ENCODE assay signal across 1 cellular context in the genomic region with DNA sequence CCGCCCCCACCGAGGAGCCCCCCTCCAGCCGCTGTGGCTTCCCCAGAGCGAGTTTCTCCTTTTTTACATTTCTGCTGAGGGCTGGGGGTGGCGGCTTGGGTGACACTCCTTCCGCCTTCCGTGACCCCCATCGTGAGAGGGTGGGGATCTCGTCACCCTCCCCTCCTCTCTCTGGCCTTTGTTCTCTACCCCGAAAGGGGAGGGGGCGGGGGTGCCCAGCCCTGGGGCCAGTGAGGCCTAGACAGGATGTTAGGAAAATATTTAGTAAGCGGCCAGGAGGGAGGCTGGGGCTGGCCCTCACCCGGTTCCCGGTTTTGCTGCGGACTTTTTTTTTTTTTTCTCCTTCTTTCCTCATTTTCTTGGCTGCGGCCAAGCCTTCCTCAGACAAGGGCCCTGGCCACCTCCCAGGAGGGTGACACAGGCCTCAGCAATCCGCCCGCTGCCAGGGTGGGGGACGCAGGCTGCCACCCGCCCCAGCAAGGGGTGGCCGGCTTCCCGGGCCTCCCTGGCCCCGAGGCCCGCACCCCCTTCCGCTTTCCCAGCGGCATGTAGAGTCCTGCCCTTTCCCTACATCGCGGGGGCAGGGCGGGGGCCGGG.
TF ChIP-seq lines count a peak whose summit lies in the region.

No MANE protein-coding gene starts in this region.

TF ChIP-seq in K562, 482 proteins besides CTCF, POLR2A, EP300 and RAD21 (continued from another document and continues in another):
- TF ChIP-seq, protein P1, sequence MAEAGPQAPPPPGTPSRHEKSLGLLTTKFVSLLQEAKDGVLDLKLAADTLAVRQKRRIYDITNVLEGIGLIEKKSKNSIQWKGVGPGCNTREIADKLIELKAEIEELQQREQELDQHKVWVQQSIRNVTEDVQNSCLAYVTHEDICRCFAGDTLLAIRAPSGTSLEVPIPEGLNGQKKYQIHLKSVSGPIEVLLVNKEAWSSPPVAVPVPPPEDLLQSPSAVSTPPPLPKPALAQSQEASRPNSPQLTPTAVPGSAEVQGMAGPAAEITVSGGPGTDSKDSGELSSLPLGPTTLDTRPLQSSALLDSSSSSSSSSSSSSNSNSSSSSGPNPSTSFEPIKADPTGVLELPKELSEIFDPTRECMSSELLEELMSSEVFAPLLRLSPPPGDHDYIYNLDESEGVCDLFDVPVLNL (CRISPR knock-in tag; IDR thresholded peaks at IDR 0.05; ENCODE audit: low read depth) = no peak
- TF ChIP-seq GATA2 (CRISPR knock-in tag; IDR thresholded peaks at IDR 0.05) (no peak), MAZ (CRISPR knock-in tag; conservative IDR thresholded peaks at IDR 0.05 in 1 of 2, IDR thresholded peaks at IDR 0.05 in 1 of 2) (peak in 1 of 2 experiments; percentile 30; a peak in 1 of 4 replicates), FOXM1 (IDR thresholded peaks at IDR 0.05; ENCODE audit: low read depth) (no peak), FOXM1 (CRISPR knock-in tag; IDR thresholded peaks at IDR 0.05; ENCODE audit: low read depth) (no peak), TAF9B (IDR thresholded peaks at IDR 0.05; ENCODE audit: partially characterized antibody) (no peak), ZNF764 (CRISPR knock-in tag; IDR thresholded peaks at IDR 0.05; ENCODE audit: low read depth) (no peak), ELF2 (CRISPR knock-in tag; IDR thresholded peaks at IDR 0.05) (no peak), RUNX1 (IDR thresholded peaks at IDR 0.05; ENCODE audit: low read depth) (no peak), EP400 (IDR thresholded peaks at IDR 0.05) (no peak), HDAC6 (IDR thresholded peaks at IDR 0.05; ENCODE audit: low read depth, low read length) (no peak), NCOA6 (IDR thresholded peaks at IDR 0.05) (no peak), NR2C2 (CRISPR knock-in tag; IDR thresholded peaks at IDR 0.05) (no peak), NR2C2 (tag; IDR thresholded peaks at IDR 0.05) (peak; percentile 37; the same call in 1 of the 2 replicates), E2F3 (CRISPR knock-in tag; IDR thresholded peaks at IDR 0.05) (no peak), SETDB1 (IDR thresholded peaks at IDR 0.05; ENCODE audit: low read length) (no peak), NFXL1 (CRISPR knock-in tag; IDR thresholded peaks at IDR 0.05) (no peak), ZNF444 (CRISPR knock-in tag; IDR thresholded peaks at IDR 0.05) (peak; percentile 91), RBM14 (IDR thresholded peaks at IDR 0.05; ENCODE audit: borderline replicate concordance, insufficient read depth, low read depth, low read length) (no peak), ZNF274 (IDR thresholded peaks at IDR 0.05; ENCODE audit: borderline replicate concordance, low read depth, low read length) (no peak), CCAR2 (IDR thresholded peaks at IDR 0.05; ENCODE audit: low read depth, low read length) (no peak), CC2D1A (IDR thresholded peaks at IDR 0.05) (no peak), ZFP1 (CRISPR knock-in tag; IDR thresholded peaks at IDR 0.05) (no peak), ZNF79 (CRISPR knock-in tag; IDR thresholded peaks at IDR 0.05; ENCODE audit: low read depth) (no peak), HIVEP1 (CRISPR knock-in tag; IDR thresholded peaks at IDR 0.05) (no peak), HNRNPK (IDR thresholded peaks at IDR 0.05; ENCODE audit: low read depth, low read length, poor library complexity, severe bottlenecking) (no peak), ZNF586 (CRISPR knock-in tag; conservative IDR thresholded peaks at IDR 0.05) (no peak), SIRT6 (IDR thresholded peaks at IDR 0.05; ENCODE audit: low read depth, low read length) (no peak), SREBF2 (CRISPR knock-in tag; IDR thresholded peaks at IDR 0.05) (no peak), CSDE1 (IDR thresholded peaks at IDR 0.05) (no peak), ZNF445 (CRISPR knock-in tag; IDR thresholded peaks at IDR 0.05; ENCODE audit: low read depth) (no peak)
- TF ChIP-seq, protein P2, sequence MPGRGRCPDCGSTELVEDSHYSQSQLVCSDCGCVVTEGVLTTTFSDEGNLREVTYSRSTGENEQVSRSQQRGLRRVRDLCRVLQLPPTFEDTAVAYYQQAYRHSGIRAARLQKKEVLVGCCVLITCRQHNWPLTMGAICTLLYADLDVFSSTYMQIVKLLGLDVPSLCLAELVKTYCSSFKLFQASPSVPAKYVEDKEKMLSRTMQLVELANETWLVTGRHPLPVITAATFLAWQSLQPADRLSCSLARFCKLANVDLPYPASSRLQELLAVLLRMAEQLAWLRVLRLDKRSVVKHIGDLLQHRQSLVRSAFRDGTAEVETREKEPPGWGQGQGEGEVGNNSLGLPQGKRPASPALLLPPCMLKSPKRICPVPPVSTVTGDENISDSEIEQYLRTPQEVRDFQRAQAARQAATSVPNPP (IDR thresholded peaks at IDR 0.05; ENCODE audit: borderline replicate concordance, insufficient read depth, insufficient read length) = no peak
- TF ChIP-seq, protein P3, sequence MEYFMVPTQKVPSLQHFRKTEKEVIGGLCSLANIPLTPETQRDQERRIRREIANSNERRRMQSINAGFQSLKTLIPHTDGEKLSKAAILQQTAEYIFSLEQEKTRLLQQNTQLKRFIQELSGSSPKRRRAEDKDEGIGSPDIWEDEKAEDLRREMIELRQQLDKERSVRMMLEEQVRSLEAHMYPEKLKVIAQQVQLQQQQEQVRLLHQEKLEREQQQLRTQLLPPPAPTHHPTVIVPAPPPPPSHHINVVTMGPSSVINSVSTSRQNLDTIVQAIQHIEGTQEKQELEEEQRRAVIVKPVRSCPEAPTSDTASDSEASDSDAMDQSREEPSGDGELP (CRISPR knock-in tag; IDR thresholded peaks at IDR 0.05; ENCODE audit: borderline replicate concordance) = 0 out of 2 replicates have a peak, but pooled peaks have one; percentile 12
- TF ChIP-seq, protein P4, sequence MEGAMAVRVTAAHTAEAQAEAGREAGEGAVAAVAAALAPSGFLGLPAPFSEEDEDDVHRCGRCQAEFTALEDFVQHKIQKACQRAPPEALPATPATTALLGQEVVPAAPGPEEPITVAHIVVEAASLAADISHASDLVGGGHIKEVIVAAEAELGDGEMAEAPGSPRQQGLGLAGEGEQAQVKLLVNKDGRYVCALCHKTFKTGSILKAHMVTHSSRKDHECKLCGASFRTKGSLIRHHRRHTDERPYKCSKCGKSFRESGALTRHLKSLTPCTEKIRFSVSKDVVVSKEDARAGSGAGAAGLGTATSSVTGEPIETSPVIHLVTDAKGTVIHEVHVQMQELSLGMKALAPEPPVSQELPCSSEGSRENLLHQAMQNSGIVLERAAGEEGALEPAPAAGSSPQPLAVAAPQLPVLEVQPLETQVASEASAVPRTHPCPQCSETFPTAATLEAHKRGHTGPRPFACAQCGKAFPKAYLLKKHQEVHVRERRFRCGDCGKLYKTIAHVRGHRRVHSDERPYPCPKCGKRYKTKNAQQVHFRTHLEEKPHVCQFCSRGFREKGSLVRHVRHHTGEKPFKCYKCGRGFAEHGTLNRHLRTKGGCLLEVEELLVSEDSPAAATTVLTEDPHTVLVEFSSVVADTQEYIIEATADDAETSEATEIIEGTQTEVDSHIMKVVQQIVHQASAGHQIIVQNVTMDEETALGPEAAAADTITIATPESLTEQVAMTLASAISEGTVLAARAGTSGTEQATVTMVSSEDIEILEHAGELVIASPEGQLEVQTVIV (CRISPR knock-in tag; IDR thresholded peaks at IDR 0.05; ENCODE audit: borderline replicate concordance) = no peak
- TF ChIP-seq, protein P5, sequence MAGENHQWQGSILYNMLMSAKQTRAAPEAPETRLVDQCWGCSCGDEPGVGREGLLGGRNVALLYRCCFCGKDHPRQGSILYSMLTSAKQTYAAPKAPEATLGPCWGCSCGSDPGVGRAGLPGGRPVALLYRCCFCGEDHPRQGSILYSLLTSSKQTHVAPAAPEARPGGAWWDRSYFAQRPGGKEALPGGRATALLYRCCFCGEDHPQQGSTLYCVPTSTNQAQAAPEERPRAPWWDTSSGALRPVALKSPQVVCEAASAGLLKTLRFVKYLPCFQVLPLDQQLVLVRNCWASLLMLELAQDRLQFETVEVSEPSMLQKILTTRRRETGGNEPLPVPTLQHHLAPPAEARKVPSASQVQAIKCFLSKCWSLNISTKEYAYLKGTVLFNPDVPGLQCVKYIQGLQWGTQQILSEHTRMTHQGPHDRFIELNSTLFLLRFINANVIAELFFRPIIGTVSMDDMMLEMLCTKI (IDR thresholded peaks at IDR 0.05; ENCODE audit: partially characterized antibody) = no peak
- TF ChIP-seq, protein P6, sequence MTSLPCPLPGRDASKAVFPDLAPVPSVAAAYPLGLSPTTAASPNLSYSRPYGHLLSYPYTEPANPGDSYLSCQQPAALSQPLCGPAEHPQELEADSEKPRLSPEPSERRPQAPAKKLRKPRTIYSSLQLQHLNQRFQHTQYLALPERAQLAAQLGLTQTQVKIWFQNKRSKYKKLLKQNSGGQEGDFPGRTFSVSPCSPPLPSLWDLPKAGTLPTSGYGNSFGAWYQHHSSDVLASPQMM (CRISPR knock-in tag; IDR thresholded peaks at IDR 0.05) = no peak
- TF ChIP-seq, protein P7, sequence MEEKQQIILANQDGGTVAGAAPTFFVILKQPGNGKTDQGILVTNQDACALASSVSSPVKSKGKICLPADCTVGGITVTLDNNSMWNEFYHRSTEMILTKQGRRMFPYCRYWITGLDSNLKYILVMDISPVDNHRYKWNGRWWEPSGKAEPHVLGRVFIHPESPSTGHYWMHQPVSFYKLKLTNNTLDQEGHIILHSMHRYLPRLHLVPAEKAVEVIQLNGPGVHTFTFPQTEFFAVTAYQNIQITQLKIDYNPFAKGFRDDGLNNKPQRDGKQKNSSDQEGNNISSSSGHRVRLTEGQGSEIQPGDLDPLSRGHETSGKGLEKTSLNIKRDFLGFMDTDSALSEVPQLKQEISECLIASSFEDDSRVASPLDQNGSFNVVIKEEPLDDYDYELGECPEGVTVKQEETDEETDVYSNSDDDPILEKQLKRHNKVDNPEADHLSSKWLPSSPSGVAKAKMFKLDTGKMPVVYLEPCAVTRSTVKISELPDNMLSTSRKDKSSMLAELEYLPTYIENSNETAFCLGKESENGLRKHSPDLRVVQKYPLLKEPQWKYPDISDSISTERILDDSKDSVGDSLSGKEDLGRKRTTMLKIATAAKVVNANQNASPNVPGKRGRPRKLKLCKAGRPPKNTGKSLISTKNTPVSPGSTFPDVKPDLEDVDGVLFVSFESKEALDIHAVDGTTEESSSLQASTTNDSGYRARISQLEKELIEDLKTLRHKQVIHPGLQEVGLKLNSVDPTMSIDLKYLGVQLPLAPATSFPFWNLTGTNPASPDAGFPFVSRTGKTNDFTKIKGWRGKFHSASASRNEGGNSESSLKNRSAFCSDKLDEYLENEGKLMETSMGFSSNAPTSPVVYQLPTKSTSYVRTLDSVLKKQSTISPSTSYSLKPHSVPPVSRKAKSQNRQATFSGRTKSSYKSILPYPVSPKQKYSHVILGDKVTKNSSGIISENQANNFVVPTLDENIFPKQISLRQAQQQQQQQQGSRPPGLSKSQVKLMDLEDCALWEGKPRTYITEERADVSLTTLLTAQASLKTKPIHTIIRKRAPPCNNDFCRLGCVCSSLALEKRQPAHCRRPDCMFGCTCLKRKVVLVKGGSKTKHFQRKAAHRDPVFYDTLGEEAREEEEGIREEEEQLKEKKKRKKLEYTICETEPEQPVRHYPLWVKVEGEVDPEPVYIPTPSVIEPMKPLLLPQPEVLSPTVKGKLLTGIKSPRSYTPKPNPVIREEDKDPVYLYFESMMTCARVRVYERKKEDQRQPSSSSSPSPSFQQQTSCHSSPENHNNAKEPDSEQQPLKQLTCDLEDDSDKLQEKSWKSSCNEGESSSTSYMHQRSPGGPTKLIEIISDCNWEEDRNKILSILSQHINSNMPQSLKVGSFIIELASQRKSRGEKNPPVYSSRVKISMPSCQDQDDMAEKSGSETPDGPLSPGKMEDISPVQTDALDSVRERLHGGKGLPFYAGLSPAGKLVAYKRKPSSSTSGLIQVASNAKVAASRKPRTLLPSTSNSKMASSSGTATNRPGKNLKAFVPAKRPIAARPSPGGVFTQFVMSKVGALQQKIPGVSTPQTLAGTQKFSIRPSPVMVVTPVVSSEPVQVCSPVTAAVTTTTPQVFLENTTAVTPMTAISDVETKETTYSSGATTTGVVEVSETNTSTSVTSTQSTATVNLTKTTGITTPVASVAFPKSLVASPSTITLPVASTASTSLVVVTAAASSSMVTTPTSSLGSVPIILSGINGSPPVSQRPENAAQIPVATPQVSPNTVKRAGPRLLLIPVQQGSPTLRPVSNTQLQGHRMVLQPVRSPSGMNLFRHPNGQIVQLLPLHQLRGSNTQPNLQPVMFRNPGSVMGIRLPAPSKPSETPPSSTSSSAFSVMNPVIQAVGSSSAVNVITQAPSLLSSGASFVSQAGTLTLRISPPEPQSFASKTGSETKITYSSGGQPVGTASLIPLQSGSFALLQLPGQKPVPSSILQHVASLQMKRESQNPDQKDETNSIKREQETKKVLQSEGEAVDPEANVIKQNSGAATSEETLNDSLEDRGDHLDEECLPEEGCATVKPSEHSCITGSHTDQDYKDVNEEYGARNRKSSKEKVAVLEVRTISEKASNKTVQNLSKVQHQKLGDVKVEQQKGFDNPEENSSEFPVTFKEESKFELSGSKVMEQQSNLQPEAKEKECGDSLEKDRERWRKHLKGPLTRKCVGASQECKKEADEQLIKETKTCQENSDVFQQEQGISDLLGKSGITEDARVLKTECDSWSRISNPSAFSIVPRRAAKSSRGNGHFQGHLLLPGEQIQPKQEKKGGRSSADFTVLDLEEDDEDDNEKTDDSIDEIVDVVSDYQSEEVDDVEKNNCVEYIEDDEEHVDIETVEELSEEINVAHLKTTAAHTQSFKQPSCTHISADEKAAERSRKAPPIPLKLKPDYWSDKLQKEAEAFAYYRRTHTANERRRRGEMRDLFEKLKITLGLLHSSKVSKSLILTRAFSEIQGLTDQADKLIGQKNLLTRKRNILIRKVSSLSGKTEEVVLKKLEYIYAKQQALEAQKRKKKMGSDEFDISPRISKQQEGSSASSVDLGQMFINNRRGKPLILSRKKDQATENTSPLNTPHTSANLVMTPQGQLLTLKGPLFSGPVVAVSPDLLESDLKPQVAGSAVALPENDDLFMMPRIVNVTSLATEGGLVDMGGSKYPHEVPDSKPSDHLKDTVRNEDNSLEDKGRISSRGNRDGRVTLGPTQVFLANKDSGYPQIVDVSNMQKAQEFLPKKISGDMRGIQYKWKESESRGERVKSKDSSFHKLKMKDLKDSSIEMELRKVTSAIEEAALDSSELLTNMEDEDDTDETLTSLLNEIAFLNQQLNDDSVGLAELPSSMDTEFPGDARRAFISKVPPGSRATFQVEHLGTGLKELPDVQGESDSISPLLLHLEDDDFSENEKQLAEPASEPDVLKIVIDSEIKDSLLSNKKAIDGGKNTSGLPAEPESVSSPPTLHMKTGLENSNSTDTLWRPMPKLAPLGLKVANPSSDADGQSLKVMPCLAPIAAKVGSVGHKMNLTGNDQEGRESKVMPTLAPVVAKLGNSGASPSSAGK (IDR thresholded peaks at IDR 0.05) = no peak
- TF ChIP-seq, protein P8, sequence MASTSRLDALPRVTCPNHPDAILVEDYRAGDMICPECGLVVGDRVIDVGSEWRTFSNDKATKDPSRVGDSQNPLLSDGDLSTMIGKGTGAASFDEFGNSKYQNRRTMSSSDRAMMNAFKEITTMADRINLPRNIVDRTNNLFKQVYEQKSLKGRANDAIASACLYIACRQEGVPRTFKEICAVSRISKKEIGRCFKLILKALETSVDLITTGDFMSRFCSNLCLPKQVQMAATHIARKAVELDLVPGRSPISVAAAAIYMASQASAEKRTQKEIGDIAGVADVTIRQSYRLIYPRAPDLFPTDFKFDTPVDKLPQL (IDR thresholded peaks at IDR 0.05; ENCODE audit: extremely low read depth, insufficient read length) = no peak
- TF ChIP-seq, protein P9, sequence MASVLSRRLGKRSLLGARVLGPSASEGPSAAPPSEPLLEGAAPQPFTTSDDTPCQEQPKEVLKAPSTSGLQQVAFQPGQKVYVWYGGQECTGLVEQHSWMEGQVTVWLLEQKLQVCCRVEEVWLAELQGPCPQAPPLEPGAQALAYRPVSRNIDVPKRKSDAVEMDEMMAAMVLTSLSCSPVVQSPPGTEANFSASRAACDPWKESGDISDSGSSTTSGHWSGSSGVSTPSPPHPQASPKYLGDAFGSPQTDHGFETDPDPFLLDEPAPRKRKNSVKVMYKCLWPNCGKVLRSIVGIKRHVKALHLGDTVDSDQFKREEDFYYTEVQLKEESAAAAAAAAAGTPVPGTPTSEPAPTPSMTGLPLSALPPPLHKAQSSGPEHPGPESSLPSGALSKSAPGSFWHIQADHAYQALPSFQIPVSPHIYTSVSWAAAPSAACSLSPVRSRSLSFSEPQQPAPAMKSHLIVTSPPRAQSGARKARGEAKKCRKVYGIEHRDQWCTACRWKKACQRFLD (CRISPR knock-in tag; IDR thresholded peaks at IDR 0.05) = no peak
